8 cellular contexts compared by ENCODE assay signal in genomic region chr9:116860509-116861120, GRCh38.
DNase-seq lines count a peak whose midpoint lies in the region; ATAC-seq, FAIRE-seq and TF ChIP-seq lines count a peak whose summit lies in the region.

No MANE protein-coding gene starts in this region.

- TF ChIP-seq CTCF in brain microvascular endothelial cell (IDR thresholded peaks at IDR 0.05; ENCODE audit: low read depth, low read length, missing control alignments): peak; percentile 76

- H3K4me3 ChIP-seq in brain microvascular endothelial cell (ENCODE audit: low read depth, low read length): no peak overlapping the region

- DNase-seq in C1 segment of cervical spinal cord (lab: John Stamatoyannopoulos, UW): peak in 11 of 14 donors; percentile 1 to 51 (median 18)
- peak; percentile 33 for DNase-seq in GM12891 (ENCODE audit: insufficient read length, low spot score)
- DNase-seq in NCI-H774 (lab: John Stamatoyannopoulos, UW): peak; percentile 16
- DNase-seq in brain microvascular endothelial cell: peak; percentile 58
- peak; percentile 60 for DNase-seq in iris pigment epithelial cell (ENCODE audit: low read depth)
- DNase-seq in stimulated activated CD8-positive, alpha-beta memory T cell treated with anti-CD3 and anti-CD28 coated beads, Interleukin-4, amount 100 ng/mL, for 48 hours: peak; percentile 55

- H3K27ac ChIP-seq in brain microvascular endothelial cell: no peak overlapping the region

- H3K27me3 ChIP-seq in brain microvascular endothelial cell (replicated peaks): no peaks in the 10 kb centered on the region

- TF ChIP-seq POLR2A in GM12891 (IDR thresholded peaks at IDR 0.05; ENCODE audit: low read depth, low read length): no peak

- ATAC-seq in HG03159 (IDR thresholded peaks at IDR 0.05; ENCODE audit: unreplicated experiment): peak; percentile 78
- no peak for ATAC-seq in GM21367 (IDR thresholded peaks at IDR 0.05; ENCODE audit: unreplicated experiment)

- in situ Hi-C loops in brain microvascular endothelial cell (cut with HindIII; ENCODE audit: low pct_ligation_motif_present, low sequenced_read_pairs): no loop called here

- peak; percentile 68 for FAIRE-seq in GM12891 (lab: Jason Lieb, UNC)

- H3K36me3 ChIP-seq in brain microvascular endothelial cell (replicated peaks): no peaks in the 10 kb centered on the region

TF ChIP-seq in GM12891, 5 proteins besides CTCF, POLR2A, EP300 and RAD21:
- no peak for TF ChIP-seq TAF1 (IDR thresholded peaks at IDR 0.05; ENCODE audit: low read depth, low read length)
TF ChIP-seq in GM12891: peak in this region for 0.
